Comparison of ENCODE assay signal across 8 cellular contexts in the genomic region with DNA sequence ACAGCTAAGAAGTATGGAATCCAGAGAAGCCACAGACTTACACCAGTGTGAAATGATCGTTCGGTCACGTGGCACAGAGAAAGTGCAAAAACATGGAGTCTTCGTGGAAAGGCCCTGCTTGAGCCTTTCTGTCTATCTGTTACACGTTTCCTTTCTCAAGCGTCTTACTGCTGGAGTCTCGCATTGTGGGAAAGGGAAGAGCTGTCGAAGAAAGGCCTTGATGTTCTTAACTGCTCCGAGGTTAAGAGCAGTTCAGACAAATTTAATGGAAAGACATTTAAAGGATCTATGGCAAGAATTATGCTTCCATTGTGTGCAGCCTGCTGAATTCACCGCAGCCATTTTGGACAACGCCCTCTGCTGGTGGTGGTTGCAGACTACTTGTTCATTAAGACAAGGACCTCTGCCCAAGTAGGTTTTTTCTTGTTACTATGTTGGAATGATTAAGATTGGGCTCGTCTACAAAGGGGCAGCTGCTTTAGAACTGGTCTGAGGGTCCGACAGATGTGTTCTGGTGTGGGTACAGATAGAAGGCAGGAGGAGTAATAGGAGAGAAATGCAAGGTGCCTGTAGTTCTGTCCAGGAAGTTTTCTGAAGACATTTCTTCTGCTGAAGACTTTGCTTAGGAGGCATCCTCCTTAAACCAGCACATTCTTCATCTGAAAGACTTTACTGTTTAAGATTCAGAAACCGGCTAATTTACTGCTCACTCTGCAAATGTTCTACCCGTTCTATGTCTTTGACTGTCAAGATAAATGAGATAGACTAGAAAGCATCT. TPM values are rescaled to one million over a fixed set of nuclear protein-coding genes. Genes with fewer than 3 reads are reported as not detected.
DNase-seq lines count a peak whose midpoint lies in the region; ATAC-seq and TF ChIP-seq lines count a peak whose summit lies in the region.

No MANE protein-coding gene starts in this region.

- 77 to 78% methylated on average over 15 of the region's 15 CpGs for WGBS in thyroid gland, 2 donors

- H3K9me3 ChIP-seq in OCI-LY3 (ENCODE audit: insufficient read depth, low read length), result no peaks in the 10 kb centered on the region
- H3K9me3 ChIP-seq in thyroid gland, result no peaks in the 10 kb centered on the region

- H3K4me3 ChIP-seq in GM12865 (ENCODE audit: low read depth, low read length) (no peak overlapping the region), OCI-LY3 (ENCODE audit: low read length) (no peak overlapping the region), thyroid gland (replicated peaks in 1 of 3) (no peak overlapping the region)

- peak; percentile 78 for TF ChIP-seq CTCF in GM12865 (IDR thresholded peaks at IDR 0.05; ENCODE audit: insufficient read depth, low read depth, low read length, missing control alignments)
- TF ChIP-seq CTCF in OCI-LY3 (IDR thresholded peaks at IDR 0.05; ENCODE audit: low read depth, low read length), result peak; percentile 74
- peak; percentile 19 to 64 (median 46) for TF ChIP-seq CTCF in thyroid gland (IDR thresholded peaks at IDR 0.05)

- H3K27ac ChIP-seq in OCI-LY3 (ENCODE audit: low read length) (no peak overlapping the region), thyroid gland (no peak overlapping the region)

- no peak overlapping the region for H3K4me2 ChIP-seq in OCI-LY3 (ENCODE audit: low read length)

- peak overlapping the region; percentile 86 for H2AFZ ChIP-seq in OCI-LY3 (ENCODE audit: low read depth, low read length)

- H3K36me3 ChIP-seq in OCI-LY3 (replicated peaks; ENCODE audit: low read depth, low read length) (no peaks in the 10 kb centered on the region), thyroid gland (no peaks in the 10 kb centered on the region)

- no peaks in the 10 kb centered on the region for H3K79me2 ChIP-seq in OCI-LY3 (ENCODE audit: low read length)

- H4K20me1 ChIP-seq in OCI-LY3 (ENCODE audit: insufficient read depth, low read length), result no peaks in the 10 kb centered on the region

- H3K27me3 ChIP-seq in OCI-LY3 (ENCODE audit: low read depth, low read length) (0 out of 2 replicates have a peak, but pooled peaks cover 2% of the 10 kb centered on the region), thyroid gland (no peaks in the 10 kb centered on the region)

- TF ChIP-seq POLR2A in thyroid gland (IDR thresholded peaks at IDR 0.05), result no peak

- no peak for ATAC-seq in HG02884 (IDR thresholded peaks at IDR 0.05; ENCODE audit: unreplicated experiment)

- no peak overlapping the region for H3K9ac ChIP-seq in OCI-LY3 (ENCODE audit: low read length)

- intact Hi-C loops in thyroid gland (cut with DNase I), result no loop called here

- DNase-seq in GM12865 (ENCODE audit: low read depth) (peak; percentile 85), HK-2 (ENCODE audit: unreplicated experiment) (peak; percentile 50), activated T-cell treated with anti-CD3 and anti-CD28 coated beads for 4 hours (peak; percentile 61), fibroblast of gingiva (ENCODE audit: low read depth) (peak; percentile 41), nucleus accumbens (lab: John Stamatoyannopoulos, UW) (peak in 31 of 56 donors; percentile 5 to 75 (median 29)), thyroid gland (peak; percentile 62 to 70)

- H3K4me1 ChIP-seq in OCI-LY3 (ENCODE audit: low read length) (peaks cover 11% of the 10 kb centered on the region), thyroid gland (peaks cover 19 to 31% of the 10 kb centered on the region in 2 donors)

RNA-seq across cellular contexts. Expression of a gene that starts 24.7 kb away (rescaled TPM):
- under 1 TPM in 1 of 4 donors, not detected in 3; 0.33 TPM for total RNA-seq in thyroid gland

RNA-seq across cellular contexts. Expression of a gene that starts 58.0 kb away (rescaled TPM):
- total RNA-seq in thyroid gland, result 10 to 100 TPM; 28.8 to 56.4 (median 38.8) TPM

RNA-seq across cellular contexts. Expression of a gene that starts 58.2 kb away (rescaled TPM):
- 10 to 100 TPM in 2 of 4 donors, 1 to 10 TPM in 2; 8.3 to 29.2 (median 13.9) TPM for total RNA-seq in thyroid gland

Comparison
In these comparisons a context has a peak if more than half of its experiments do, and no peak if none do; other contexts are left out.
1. DNase-seq: peak in every context shown above with its lines; median percentile 85 in GM12865; 66 in thyroid gland; 61 in activated T-cell treated with anti-CD3 and anti-CD28 coated beads for 4 hours; 50 in HK-2; 41 in fibroblast of gingiva; 29 in nucleus accumbens.